In genomic region chr20:37311710-37312355, GRCh38 we compare ENCODE assay signal across 17 cellular contexts. TPM values are rescaled to one million over a fixed set of nuclear protein-coding genes. Genes with fewer than 3 reads are reported as not detected.
DNase-seq lines count a peak whose midpoint lies in the region; ATAC-seq and TF ChIP-seq lines count a peak whose summit lies in the region.
"Had no signal": no experiment of that assay in that cellular context is flagged by ENCODE, and none has a peak within 500 bp of the region (broad histone marks: within the 10 kb centered on the region; RNA-seq: fewer than 3 reads in every experiment).

No MANE protein-coding gene starts in this region.

- H3K9me3 Mint-ChIP-seq in activated naive CD4-positive, alpha-beta T cell treated with anti-CD3 and anti-CD28 coated beads, Interleukin-2, amount 50 U/mL, for 72 hours, result no peaks in the 10 kb centered on the region
- no peaks in the 10 kb centered on the region for H3K9me3 Mint-ChIP-seq in activated naive CD4-positive, alpha-beta T cell treated with anti-CD3 and anti-CD28 coated beads for 36 hours
- H3K9me3 Mint-ChIP-seq in endodermal cell, result no peaks in the 10 kb centered on the region
- H3K9me3 Mint-ChIP-seq in nephron, result no peaks in the 10 kb centered on the region
- H3K9me3 Mint-ChIP-seq: dendritic cell treated with granulocyte-macrophage colony-stimulating factor and Interleukin-4, amounts not matched to agents 40 ng/mL and 50 ng/mL, for 4 days had no signal

- H3K36me3 ChIP-seq in endodermal cell (ENCODE audit: control insufficient read depth, insufficient read depth, low read length), result peaks cover 37% of the 10 kb centered on the region
- H3K36me3 ChIP-seq in transverse colon, result peaks cover 0 to under 1% (median 0%) of the 10 kb centered on the region in 4 donors

- H3K4me1 Mint-ChIP-seq in activated naive CD4-positive, alpha-beta T cell treated with anti-CD3 and anti-CD28 coated beads for 36 hours (ENCODE audit: low read depth), result peaks cover 34% of the 10 kb centered on the region
- peaks cover 65% of the 10 kb centered on the region for H3K4me1 Mint-ChIP-seq in endodermal cell
- H3K4me1 Mint-ChIP-seq in nephron, result peaks cover 75% of the 10 kb centered on the region

- H3K4me3 ChIP-seq in endodermal cell (ENCODE audit: low read length) (no peak overlapping the region), transverse colon (no peak overlapping the region)
- H3K4me3 ChIP-seq: gastrocnemius medialis, tibial nerve had no signal

- no peak overlapping the region for H3K9ac ChIP-seq in endodermal cell (ENCODE audit: extremely low read depth, low read length, poor library complexity, severe bottlenecking)

- no peaks in the 10 kb centered on the region for H3K36me3 Mint-ChIP-seq in activated naive CD4-positive, alpha-beta T cell treated with anti-CD3 and anti-CD28 coated beads, Interleukin-2, amount 50 U/mL, for 72 hours
- H3K36me3 Mint-ChIP-seq in activated naive CD4-positive, alpha-beta T cell treated with anti-CD3 and anti-CD28 coated beads for 36 hours (ENCODE audit: low read depth), result peaks cover 6% of the 10 kb centered on the region
- peaks cover 39% of the 10 kb centered on the region for H3K36me3 Mint-ChIP-seq in endodermal cell (ENCODE audit: low read depth)
- peaks cover 47% of the 10 kb centered on the region for H3K36me3 Mint-ChIP-seq in nephron (ENCODE audit: low read depth)

- H3K4me1 ChIP-seq in endodermal cell (ENCODE audit: control insufficient read depth, insufficient read depth, low read length) (peaks cover 33% of the 10 kb centered on the region), transverse colon (peaks cover 27 to 78% (median 50%) of the 10 kb centered on the region in 4 donors)

- no peaks in the 10 kb centered on the region for H3K27me3 Mint-ChIP-seq in activated naive CD4-positive, alpha-beta T cell treated with anti-CD3 and anti-CD28 coated beads for 36 hours (ENCODE audit: low read depth)
- H3K27me3 Mint-ChIP-seq in endodermal cell (ENCODE audit: insufficient read depth) (no peaks in the 10 kb centered on the region), nephron (ENCODE audit: low read depth) (no peaks in the 10 kb centered on the region)
- H3K27me3 Mint-ChIP-seq: dendritic cell treated with granulocyte-macrophage colony-stimulating factor and Interleukin-4, amounts not matched to agents 40 ng/mL and 50 ng/mL, for 4 days had no signal

- TF ChIP-seq CTCF in endodermal cell (conservative IDR thresholded peaks at IDR 0.05), result no peak
- no peak for TF ChIP-seq CTCF in nephron (IDR thresholded peaks at IDR 0.05; ENCODE audit: unreplicated experiment in 3 of 3)
- TF ChIP-seq CTCF in transverse colon (IDR thresholded peaks at IDR 0.05), result no peak
- TF ChIP-seq CTCF in GM13976 (IDR thresholded peaks at IDR 0.05; ENCODE audit: borderline replicate concordance, control extremely low read depth, extremely low read depth, insufficient read depth, missing control alignments), result no peak

- H3K27me3 ChIP-seq in endodermal cell (ENCODE audit: control insufficient read depth, insufficient read depth, low read length, poor library complexity, severe bottlenecking) (no peaks in the 10 kb centered on the region), transverse colon (no peaks in the 10 kb centered on the region)
- H3K27me3 ChIP-seq: gastrocnemius medialis, tibial nerve had no signal

- peak overlapping the region; percentile 55 to 70 for H3K27ac Mint-ChIP-seq in activated naive CD4-positive, alpha-beta T cell treated with anti-CD3 and anti-CD28 coated beads, Interleukin-2, amount 50 U/mL, for 72 hours
- no peak overlapping the region for H3K27ac Mint-ChIP-seq in activated naive CD4-positive, alpha-beta T cell treated with anti-CD3 and anti-CD28 coated beads for 36 hours
- H3K27ac Mint-ChIP-seq in endodermal cell, result peak overlapping the region; percentile 79
- H3K27ac Mint-ChIP-seq in nephron, result peak overlapping the region; percentile 48 to 93 (median 91)
- H3K27ac Mint-ChIP-seq: dendritic cell treated with granulocyte-macrophage colony-stimulating factor and Interleukin-4, amounts not matched to agents 40 ng/mL and 50 ng/mL, for 4 days had no signal

- 96% methylated on average over 11 to 17 of the region's 17 CpGs for WGBS in endodermal cell (ENCODE audit: insufficient coverage in 1 of 2, insufficient read length in 1 of 2), 2 experiments
- WGBS in transverse colon (ENCODE audit: low coverage in 1 of 2), 2 donors, result 86 to 88% methylated on average over 14 to 17 of the region's 17 CpGs

- H3K4me3 Mint-ChIP-seq in activated naive CD4-positive, alpha-beta T cell treated with anti-CD3 and anti-CD28 coated beads for 36 hours, result no peak overlapping the region
- no peak overlapping the region for H3K4me3 Mint-ChIP-seq in endodermal cell
- H3K4me3 Mint-ChIP-seq in nephron, result peak overlapping the region in 2 of 3 experiments; percentile 40 to 83
- H3K4me3 Mint-ChIP-seq: dendritic cell treated with granulocyte-macrophage colony-stimulating factor and Interleukin-4, amounts not matched to agents 40 ng/mL and 50 ng/mL, for 4 days had no signal

- no peak for TF ChIP-seq EP300 in transverse colon (IDR thresholded peaks at IDR 0.05; ENCODE audit: low read depth)

- H3K27ac ChIP-seq in endodermal cell (ENCODE audit: low read depth, low read length) (peak overlapping the region; percentile 4), transverse colon (peak overlapping the region; percentile 75 to 92 (median 80))
- H3K27ac ChIP-seq: gastrocnemius medialis had no signal

- in situ Hi-C loops in transverse colon (cut with MboI; ENCODE audit: low pct_ligation_motif_present in 1 of 4, low pct_unique_long_range_greater_than_20kb in 1 of 4, low sequenced_read_pairs in 3 of 4), result no loop called here
- in situ Hi-C loops in GM13976 (cut with MboI; ENCODE audit: low sequenced_read_pairs, unreplicated experiment), result no loop called here

- no peak for TF ChIP-seq POLR2A in transverse colon (IDR thresholded peaks at IDR 0.05)

- no peak for ATAC-seq in activated naive CD4-positive, alpha-beta T cell treated with anti-CD3 and anti-CD28 coated beads, Interleukin-2, amount 50 U/mL, for 72 hours
- ATAC-seq in GM18873 (IDR thresholded peaks at IDR 0.05; ENCODE audit: low FRiP score, unreplicated experiment), result no peak

- CTCF ChIA-PET in activated naive CD4-positive, alpha-beta T cell treated with anti-CD3 and anti-CD28 coated beads for 36 hours (lab: Charles Lee), result interaction anchor here (0.6 kb wide), 1 partner anchor 754 kb away, joined by 3 read pairs; no protein-coding TSS in a partner anchor

- H3K9me3 ChIP-seq in endodermal cell (ENCODE audit: control insufficient read depth, low read length), result no peaks in the 10 kb centered on the region
- no peaks in the 10 kb centered on the region for H3K9me3 ChIP-seq in transverse colon
- H3K9me3 ChIP-seq: gastrocnemius medialis, tibial nerve had no signal

- intact Hi-C loops in activated naive CD4-positive, alpha-beta T cell treated with anti-CD3 and anti-CD28 coated beads for 36 hours (cut with micrococcal nuclease), result no loop called here
- intact Hi-C loops in transverse colon (cut with DNase I; ENCODE audit: low total_unique reads), result no loop called here

- DNase-seq in activated naive CD4-positive, alpha-beta T cell treated with anti-CD3 and anti-CD28 coated beads, Interleukin-2, amount 50 U/mL, for 72 hours (ENCODE audit: low spot score in 2 of 2), result peak in 1 of 2 donors; percentile 34
- DNase-seq in activated naive CD4-positive, alpha-beta T cell treated with anti-CD3 and anti-CD28 coated beads for 36 hours, result no peak
- DNase-seq in endodermal cell, result no peak
- DNase-seq in transverse colon, result no peak
- no peak for DNase-seq in NCI-H2171 (lab: John Stamatoyannopoulos, UW)
- no peak for DNase-seq in GM13976 (ENCODE audit: low spot score)
- DNase-seq: activated CD8-positive, alpha-beta memory T cell treated with anti-CD3 and anti-CD28 coated beads for 24 hours; gastrocnemius medialis; kidney; NCI-H1092 treated with DMSO at 0.1 percent for 48 hours; NCI-H510A; T-helper 9 cell had no signal

RNA-seq across cellular contexts. Expression of gene MANBAL, which starts 22.4 kb away (rescaled TPM):
- 1 to 10 TPM; 7.8 to 9.8 TPM for total RNA-seq in activated naive CD4-positive, alpha-beta T cell treated with anti-CD3 and anti-CD28 coated beads, Interleukin-2, amount 50 U/mL, for 72 hours
- 10 to 100 TPM in 1 of 2 experiments, 1 to 10 TPM in 1; 9.4 to 10.4 TPM for total RNA-seq in activated naive CD4-positive, alpha-beta T cell treated with anti-CD3 and anti-CD28 coated beads for 36 hours
- 10 to 100 TPM; 44.4 to 49.9 TPM for total RNA-seq in endodermal cell
- polyA plus RNA-seq in endodermal cell (2013, experiment 1 of 2), result 60.3 TPM
- 61.4 TPM for polyA plus RNA-seq in endodermal cell (2013, experiment 2 of 2)
- total RNA-seq in transverse colon, result 10 to 100 TPM in 3 of 4 donors, 1 to 10 TPM in 1; 8.8 to 31.4 (median 21.3) TPM

RNA-seq across cellular contexts. Expression of gene SRC, which starts 34.1 kb away (rescaled TPM):
- total RNA-seq in activated naive CD4-positive, alpha-beta T cell treated with anti-CD3 and anti-CD28 coated beads, Interleukin-2, amount 50 U/mL, for 72 hours, result 1 to 10 TPM; 5.4 to 8.3 TPM
- 1 to 10 TPM; 2.0 to 2.8 TPM for total RNA-seq in activated naive CD4-positive, alpha-beta T cell treated with anti-CD3 and anti-CD28 coated beads for 36 hours
- total RNA-seq in endodermal cell (100 to 1,000 TPM in 1 of 2 donors, 10 to 100 TPM in 1; 75.6 to 109 TPM), transverse colon (100 to 1,000 TPM in 3 of 4 donors, 10 to 100 TPM in 1; 87.0 to 155 (median 130) TPM)
- 48.4 TPM for polyA plus RNA-seq in endodermal cell (2013, experiment 1 of 2)
- polyA plus RNA-seq in endodermal cell (2013, experiment 2 of 2), result 41.1 TPM

RNA-seq across cellular contexts. Expression of gene GHRH, which starts 50.2 kb away (rescaled TPM):
- total RNA-seq in activated naive CD4-positive, alpha-beta T cell treated with anti-CD3 and anti-CD28 coated beads, Interleukin-2, amount 50 U/mL, for 72 hours, result not detected
- total RNA-seq in activated naive CD4-positive, alpha-beta T cell treated with anti-CD3 and anti-CD28 coated beads for 36 hours, result not detected
- total RNA-seq in endodermal cell (not detected), transverse colon (not detected)
- polyA plus RNA-seq in endodermal cell (2013, experiment 1 of 2), result 0.78 TPM
- not detected for polyA plus RNA-seq in endodermal cell (2013, experiment 2 of 2)
- total RNA-seq: gastrocnemius medialis, kidney, myocyte, tibial nerve had no signal

Comparison
In these comparisons a context has a peak if more than half of its experiments do, and no peak if none do; other contexts are left out.
1. H3K4me3 Mint-ChIP-seq: peak in nephron (2 of 3); none in activated naive CD4-positive, alpha-beta T cell treated with anti-CD3 and anti-CD28 coated beads for 36 hours (single experiment) and endodermal cell (single experiment).
2. RNA of gene SRC, which starts 34.1 kb away (total RNA-seq): 87.0 to 155 TPM in transverse colon and 75.6 to 109 TPM in endodermal cell; 5.4 to 8.3 TPM in activated naive CD4-positive, alpha-beta T cell treated with anti-CD3 and anti-CD28 coated beads, Interleukin-2, amount 50 U/mL, for 72 hours and 2.0 to 2.8 TPM in activated naive CD4-positive, alpha-beta T cell treated with anti-CD3 and anti-CD28 coated beads for 36 hours; every median in the first group is over 4 times any median in the second.